Comparison of ENCODE assay signal across 27 cellular contexts in genomic region chr7:6277476-6277875, GRCh38.
"Had no signal": no experiment of that assay in that cellular context is flagged by ENCODE, and none has a peak within 500 bp of the region (broad histone marks: within the 10 kb centered on the region; RNA-seq: fewer than 3 reads in every experiment).

No MANE protein-coding gene starts in this region.

- H3K27ac ChIP-seq: ascending aorta, heart left ventricle, pancreas, psoas muscle, sigmoid colon, upper lobe of left lung had no signal

- H3K27me3 ChIP-seq: ascending aorta, heart left ventricle, pancreas, sigmoid colon, upper lobe of left lung had no signal

- H3K36me3 ChIP-seq: ascending aorta, heart left ventricle, pancreas, sigmoid colon, upper lobe of left lung had no signal

- ATAC-seq: activated CD8-positive, alpha-beta T cell treated with anti-CD3 and anti-CD28 coated beads for 36 hours; activated T-cell treated with anti-CD3 and anti-CD28 coated beads, Interleukin-2, amount 50 U/mL, for 4 hours; effector memory CD8-positive, alpha-beta T cell; heart left ventricle; pancreas; psoas muscle; stimulated activated effector memory CD8-positive, alpha-beta T cell treated with anti-CD3 and anti-CD28 coated beads, Interleukin-12 subunit alpha, Interleukin-12 subunit beta, amount 100 ng/mL, for 72 hours had no signal

- H3K4me3 ChIP-seq: ascending aorta, heart left ventricle, pancreas, psoas muscle, sigmoid colon, upper lobe of left lung had no signal

- DNase-seq: activated CD4-positive, alpha-beta T cell treated with anti-CD3 and anti-CD28 coated beads, Interleukin-2, amount 10 ng/mL, durations not matched to agents 24 days and 14 days; activated CD8-positive, alpha-beta T cell treated with anti-CD3 and anti-CD28 coated beads for 36 hours; activated effector memory CD4-positive, alpha-beta T cell treated with Interleukin-2 at 50 U/mL for 16 hours; activated naive CD4-positive, alpha-beta T cell treated with anti-CD3 and anti-CD28 coated beads for 36 hours; activated naive CD8-positive, alpha-beta T cell treated with anti-CD3 and anti-CD28 coated beads for 36 hours; activated T-cell treated with anti-CD3 and anti-CD28 coated beads, Interleukin-2, amount 50 U/mL, for 4 hours; caudate nucleus; cortex of kidney; effector memory CD8-positive, alpha-beta T cell; foreskin fibroblast; heart left ventricle; hypothalamus; immature natural killer cell; kidney; naive B cell; nephron progenitor cell; nucleus accumbens; pancreas; psoas muscle; small intestine; stimulated activated CD4-positive, alpha-beta T cell treated with anti-CD3 and anti-CD28 coated beads, Interleukin-4, amount 100 ng/mL, for 24 hours; substantia nigra; T-helper 1 cell; upper lobe of left lung had no signal

- FAIRE-seq: kidney, pancreas, small intestine had no signal

- H3K9me3 ChIP-seq: ascending aorta, heart left ventricle, pancreas, psoas muscle, sigmoid colon, upper lobe of left lung had no signal
